In genomic region chr20:58472273-58473018, GRCh38 we compare ENCODE assay signal across 30 cellular contexts. TPM values are rescaled to one million over a fixed set of nuclear protein-coding genes. Genes with fewer than 3 reads are reported as not detected.
"Had no signal": no experiment of that assay in that cellular context is flagged by ENCODE, and none has a peak within 500 bp of the region (broad histone marks: within the 10 kb centered on the region; RNA-seq: fewer than 3 reads in every experiment).

No MANE protein-coding gene starts in this region.

- H3K9me3 ChIP-seq: Peyer's patch, SJSA1 had no signal

- H3K36me3 Mint-ChIP-seq: activated CD4-positive, alpha-beta memory T cell treated with anti-CD3 and anti-CD28 coated beads for 36 hours had no signal

- H3K36me3 ChIP-seq: MG63, Peyer's patch, SJSA1 had no signal

- H3K4me1 Mint-ChIP-seq: activated CD4-positive, alpha-beta T cell treated with anti-CD3 and anti-CD28 coated beads, Interleukin-2, amount 10 ng/mL, durations not matched to agents 24 days and 14 days; activated T-helper 17 cell treated with anti-CD3 and anti-CD28 coated beads, Interleukin-2, amount 50 U/mL, for 72 hours; T-helper 17 cell had no signal

- H3K4me3 Mint-ChIP-seq: activated CD4-positive, alpha-beta memory T cell treated with anti-CD3 and anti-CD28 coated beads for 36 hours; activated CD4-positive, alpha-beta T cell treated with anti-CD3 and anti-CD28 coated beads, Interleukin-2, amount 10 ng/mL, durations not matched to agents 24 days and 14 days; activated naive CD4-positive, alpha-beta T cell treated with anti-CD3 and anti-CD28 coated beads for 36 hours; activated naive CD8-positive, alpha-beta T cell; activated T-helper 17 cell treated with anti-CD3 and anti-CD28 coated beads, Interleukin-2, amount 50 U/mL, for 72 hours; brain; T-helper 17 cell; WTC11 had no signal

- ATAC-seq: activated T-helper 17 cell treated with anti-CD3 and anti-CD28 coated beads, Interleukin-2, amount 50 U/mL, for 72 hours; T-helper 17 cell; WTC11 had no signal

- H3K27me3 ChIP-seq: MG63, Peyer's patch, SJSA1 had no signal

- H3K9me3 Mint-ChIP-seq: activated CD4-positive, alpha-beta memory T cell treated with anti-CD3 and anti-CD28 coated beads for 36 hours; activated CD4-positive, alpha-beta T cell treated with anti-CD3 and anti-CD28 coated beads, Interleukin-2, amount 10 ng/mL, durations not matched to agents 24 days and 14 days; activated naive CD4-positive, alpha-beta T cell treated with anti-CD3 and anti-CD28 coated beads for 36 hours; activated T-helper 17 cell treated with anti-CD3 and anti-CD28 coated beads, Interleukin-2, amount 50 U/mL, for 72 hours had no signal

- H3K27ac Mint-ChIP-seq: activated CD4-positive, alpha-beta memory T cell treated with anti-CD3 and anti-CD28 coated beads for 36 hours; activated CD4-positive, alpha-beta T cell treated with anti-CD3 and anti-CD28 coated beads, Interleukin-2, amount 10 ng/mL, durations not matched to agents 24 days and 14 days; activated naive CD4-positive, alpha-beta T cell treated with anti-CD3 and anti-CD28 coated beads for 36 hours; activated naive CD8-positive, alpha-beta T cell; activated T-helper 17 cell treated with anti-CD3 and anti-CD28 coated beads, Interleukin-2, amount 50 U/mL, for 72 hours; T-helper 17 cell; WTC11 had no signal

- H3K4me1 ChIP-seq: Peyer's patch, SJSA1 had no signal

- H3K27ac ChIP-seq: Peyer's patch, RWPE1, SJSA1 had no signal

- H3K4me3 ChIP-seq: MG63, Peyer's patch, SJSA1 had no signal

- H3K27me3 Mint-ChIP-seq: activated CD4-positive, alpha-beta memory T cell treated with anti-CD3 and anti-CD28 coated beads for 36 hours; activated CD4-positive, alpha-beta T cell treated with anti-CD3 and anti-CD28 coated beads, Interleukin-2, amount 10 ng/mL, durations not matched to agents 24 days and 14 days; activated naive CD8-positive, alpha-beta T cell; activated T-helper 17 cell treated with anti-CD3 and anti-CD28 coated beads, Interleukin-2, amount 50 U/mL, for 72 hours had no signal

- DNase-seq: activated CD4-positive, alpha-beta memory T cell treated with anti-CD3 and anti-CD28 coated beads for 36 hours; activated CD4-positive, alpha-beta T cell treated with anti-CD3 and anti-CD28 coated beads, Interleukin-2, amount 10 ng/mL, durations not matched to agents 24 days and 14 days; activated CD4-positive, CD25-positive, alpha-beta regulatory T cell treated with anti-CD3 and anti-CD28 coated beads, Interleukin-2, amount 50 U/mL, for 72 hours; activated CD8-positive, alpha-beta memory T cell treated with anti-CD3 and anti-CD28 coated beads for 24 hours; activated gamma-delta T cell; activated naive CD4-positive, alpha-beta T cell treated with anti-CD3 and anti-CD28 coated beads for 36 hours; activated T-cell treated with anti-CD3 and anti-CD28 coated beads, Interleukin-2, amount 50 U/mL, for 48 hours; amygdala; MG63; MV-4-11; NCI-H1092 treated with DMSO at 0.1 percent for 48 hours; NCI-H1417 treated with DMSO at 0.1 percent for 48 hours; NCI-H1694; NCI-H2029; NCI-H2107; NCI-H2171 treated with DMSO at 0.1 percent for 48 hours; NCI-H226; NCI-H526; OCI-M1; SHP77; T-helper 17 cell; T-helper 9 cell had no signal

RNA-seq across cellular contexts. Expression of gene APCDD1L, which starts 42.8 kb away (rescaled TPM):
- total RNA-seq: activated CD4-positive, alpha-beta memory T cell treated with anti-CD3 and anti-CD28 coated beads for 36 hours; activated CD4-positive, alpha-beta T cell treated with anti-CD3 and anti-CD28 coated beads, Interleukin-2, amount 10 ng/mL, durations not matched to agents 24 days and 14 days; activated naive CD4-positive, alpha-beta T cell treated with anti-CD3 and anti-CD28 coated beads for 36 hours; activated T-helper 17 cell treated with anti-CD3 and anti-CD28 coated beads, Interleukin-2, amount 50 U/mL, for 72 hours; NCI-H460; Peyer's patch; T-helper 17 cell had no signal
